Comparison of ENCODE assay signal across 30 cellular contexts in the genomic region with DNA sequence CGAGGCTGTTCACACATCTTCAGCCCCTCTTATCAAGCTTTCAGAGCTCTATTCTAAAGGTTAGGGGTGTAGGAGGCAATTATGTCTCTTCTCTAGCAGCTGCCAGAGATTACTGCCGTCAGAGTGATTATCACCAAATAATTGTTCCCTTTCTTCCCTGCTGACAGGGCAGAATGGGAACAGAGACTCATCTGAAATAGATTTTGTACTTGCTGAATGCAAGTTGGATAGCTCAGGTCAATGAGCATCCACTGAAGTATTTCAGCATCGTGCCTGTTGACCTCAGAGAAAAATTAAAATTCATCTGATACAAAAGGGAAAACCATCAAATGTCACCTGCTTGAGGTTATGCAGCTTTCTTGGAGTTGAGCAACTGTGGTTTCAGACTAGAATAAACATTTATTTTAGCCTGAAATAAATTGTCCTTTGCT.
DNase-seq lines count a peak whose midpoint lies in the region; ATAC-seq and TF ChIP-seq lines count a peak whose summit lies in the region.
"Had no signal": no experiment of that assay in that cellular context is flagged by ENCODE, and none has a peak within 500 bp of the region (broad histone marks: within the 10 kb centered on the region; RNA-seq: fewer than 3 reads in every experiment).

No MANE protein-coding gene starts in this region.

- no peaks in the 10 kb centered on the region for H3K27me3 Mint-ChIP-seq in T-helper 17 cell
- peaks cover 3% of the 10 kb centered on the region for H3K27me3 Mint-ChIP-seq in activated CD8-positive, alpha-beta T cell treated with anti-CD3 and anti-CD28 coated beads, Interleukin-2, amount 10 ng/mL, durations not matched to agents 7 days and 5 days (ENCODE audit: low read depth)
- H3K27me3 Mint-ChIP-seq: CD4-positive, alpha-beta T cell had no signal

- no peaks in the 10 kb centered on the region for H3K36me3 Mint-ChIP-seq in T-helper 17 cell (ENCODE audit: low read depth)
- peaks cover 4% of the 10 kb centered on the region for H3K36me3 Mint-ChIP-seq in activated CD8-positive, alpha-beta T cell treated with anti-CD3 and anti-CD28 coated beads, Interleukin-2, amount 10 ng/mL, durations not matched to agents 7 days and 5 days (ENCODE audit: low read depth)
- H3K36me3 Mint-ChIP-seq: immature natural killer cell; stimulated activated effector memory CD8-positive, alpha-beta T cell treated with anti-CD3 and anti-CD28 coated beads, Interleukin-12 subunit alpha, Interleukin-12 subunit beta, amount 100 ng/mL, for 72 hours had no signal

- H3K27me3 ChIP-seq in brain microvascular endothelial cell (replicated peaks): no peaks in the 10 kb centered on the region
- H3K27me3 ChIP-seq: hepatocyte, suprapubic skin had no signal

- peak overlapping the region; percentile 90 for H3K27ac Mint-ChIP-seq in T-helper 17 cell
- no peak overlapping the region for H3K27ac Mint-ChIP-seq in activated CD8-positive, alpha-beta T cell treated with anti-CD3 and anti-CD28 coated beads, Interleukin-2, amount 10 ng/mL, durations not matched to agents 7 days and 5 days
- H3K27ac Mint-ChIP-seq: CD4-positive, alpha-beta T cell; stimulated activated effector memory CD8-positive, alpha-beta T cell treated with anti-CD3 and anti-CD28 coated beads, Interleukin-12 subunit alpha, Interleukin-12 subunit beta, amount 100 ng/mL, for 72 hours had no signal

- in situ Hi-C loops in brain microvascular endothelial cell (cut with HindIII; ENCODE audit: low pct_ligation_motif_present, low sequenced_read_pairs): no loop called here

- H3K9me3 ChIP-seq in T-helper 17 cell (ENCODE audit: control insufficient read depth, low read length, poor library complexity, severe bottlenecking): no peaks in the 10 kb centered on the region
- H3K9me3 ChIP-seq: HAP-1, mucosa of descending colon, prostate gland, suprapubic skin had no signal

- no peaks in the 10 kb centered on the region for H3K9me3 Mint-ChIP-seq in activated CD8-positive, alpha-beta T cell treated with anti-CD3 and anti-CD28 coated beads, Interleukin-2, amount 10 ng/mL, durations not matched to agents 7 days and 5 days (ENCODE audit: insufficient read depth)
- H3K9me3 Mint-ChIP-seq: immature natural killer cell; stimulated activated effector memory CD8-positive, alpha-beta T cell treated with anti-CD3 and anti-CD28 coated beads, Interleukin-12 subunit alpha, Interleukin-12 subunit beta, amount 100 ng/mL, for 72 hours had no signal

- H3K36me3 ChIP-seq in brain microvascular endothelial cell (replicated peaks): no peaks in the 10 kb centered on the region
- H3K36me3 ChIP-seq: HAP-1, prostate gland, suprapubic skin had no signal

- DNase-seq in AG20443 (ENCODE audit: low spot score) (peak; percentile 20), NCI-H1105 treated with DMSO at 0.1 percent for 48 hours (lab: John Stamatoyannopoulos, UW) (peak; percentile 71), T-helper 17 cell (no peak), kidney tubule cell (ENCODE audit: low spot score) (peak; percentile 6), brain microvascular endothelial cell (no peak), SIG-M5 treated with dmso at 0.1 percent for 504 hours (lab: John Stamatoyannopoulos, UW; ENCODE audit: unreplicated experiment) (no peak)
- DNase-seq in stimulated activated naive CD4-positive, alpha-beta T cell (lab: John Stamatoyannopoulos, UW): no peak
- DNase-seq in activated CD8-positive, alpha-beta T cell treated with anti-CD3 and anti-CD28 coated beads, Interleukin-2, amount 10 ng/mL, durations not matched to agents 7 days and 5 days: no peak
- DNase-seq: activated CD4-positive, CD25-positive, alpha-beta regulatory T cell; activated gamma-delta T cell treated with Interleukin-2 at 50 U/mL for 16 hours; activated T-cell treated with anti-CD3 and anti-CD28 coated beads, Interleukin-2, amount 50 U/mL, for 1 hour; amniotic stem cell; CD4-positive, alpha-beta T cell; central memory CD4-positive, alpha-beta T cell; DMS153; erythroblast; foreskin melanocyte; immature natural killer cell; mucosa of descending colon; NCI-H187; NCI-H446 treated with DMSO at 0.1 percent for 48 hours; stimulated activated CD4-positive, alpha-beta T cell treated with anti-CD3 and anti-CD28 coated beads, Interleukin-1b, Interleukin-23, amount 100 ng/mL, for 48 hours; T1000 had no signal

- H3K4me3 Mint-ChIP-seq in T-helper 17 cell: no peak overlapping the region
- H3K4me3 Mint-ChIP-seq in activated CD8-positive, alpha-beta T cell treated with anti-CD3 and anti-CD28 coated beads, Interleukin-2, amount 10 ng/mL, durations not matched to agents 7 days and 5 days: no peak overlapping the region
- H3K4me3 Mint-ChIP-seq: CD4-positive, alpha-beta T cell; immature natural killer cell; stimulated activated effector memory CD8-positive, alpha-beta T cell treated with anti-CD3 and anti-CD28 coated beads, Interleukin-12 subunit alpha, Interleukin-12 subunit beta, amount 100 ng/mL, for 72 hours had no signal

- H3K27ac ChIP-seq in brain microvascular endothelial cell: no peak overlapping the region
- H3K27ac ChIP-seq: hepatocyte, prostate gland, RWPE1, skin epidermis, suprapubic skin had no signal

- no peak overlapping the region for H3K4me3 ChIP-seq in brain microvascular endothelial cell (ENCODE audit: low read depth, low read length)
- H3K4me3 ChIP-seq: HAP-1, hepatocyte, mucosa of descending colon, prostate gland, skin epidermis, suprapubic skin had no signal

- CTCF ChIA-PET in activated CD8-positive, alpha-beta T cell treated with anti-CD3 and anti-CD28 coated beads, Interleukin-2, amount 10 ng/mL, durations not matched to agents 7 days and 5 days (lab: Charles Lee): no interaction called here

- no peak for ATAC-seq in T-helper 17 cell
- no peak for ATAC-seq in activated CD8-positive, alpha-beta T cell treated with anti-CD3 and anti-CD28 coated beads, Interleukin-2, amount 10 ng/mL, durations not matched to agents 7 days and 5 days
- ATAC-seq: mucosa of descending colon; stimulated activated effector memory CD8-positive, alpha-beta T cell treated with anti-CD3 and anti-CD28 coated beads, Interleukin-12 subunit alpha, Interleukin-12 subunit beta, amount 100 ng/mL, for 72 hours had no signal

- TF ChIP-seq CTCF in brain microvascular endothelial cell (IDR thresholded peaks at IDR 0.05; ENCODE audit: low read depth, low read length, missing control alignments): no peak

- H3K4me1 Mint-ChIP-seq in T-helper 17 cell: peaks cover 48% of the 10 kb centered on the region
- H3K4me1 Mint-ChIP-seq in activated CD8-positive, alpha-beta T cell treated with anti-CD3 and anti-CD28 coated beads, Interleukin-2, amount 10 ng/mL, durations not matched to agents 7 days and 5 days (ENCODE audit: low read depth): peaks cover 31% of the 10 kb centered on the region
- H3K4me1 Mint-ChIP-seq: stimulated activated effector memory CD8-positive, alpha-beta T cell treated with anti-CD3 and anti-CD28 coated beads, Interleukin-12 subunit alpha, Interleukin-12 subunit beta, amount 100 ng/mL, for 72 hours had no signal

- POLR2A ChIA-PET in activated CD8-positive, alpha-beta T cell treated with anti-CD3 and anti-CD28 coated beads, Interleukin-2, amount 10 ng/mL, durations not matched to agents 7 days and 5 days (lab: Charles Lee): interaction anchor here (1.1 kb wide), 1 partner anchor 11 kb away, joined by 3 read pairs; no protein-coding TSS in a partner anchor

Comparison
In these comparisons a context has a peak if more than half of its experiments do, and no peak if none do; other contexts are left out.
1. DNase-seq: peak in AG20443 (single experiment), NCI-H1105 treated with DMSO at 0.1 percent for 48 hours (single experiment) and kidney tubule cell (single experiment); none in T-helper 17 cell (0 of 3), brain microvascular endothelial cell (single experiment), SIG-M5 treated with dmso at 0.1 percent for 504 hours (single experiment), stimulated activated naive CD4-positive, alpha-beta T cell (0 of 6) and activated CD8-positive, alpha-beta T cell treated with anti-CD3 and anti-CD28 coated beads, Interleukin-2, amount 10 ng/mL, durations not matched to agents 7 days and 5 days (single experiment).